In the genomic region with DNA sequence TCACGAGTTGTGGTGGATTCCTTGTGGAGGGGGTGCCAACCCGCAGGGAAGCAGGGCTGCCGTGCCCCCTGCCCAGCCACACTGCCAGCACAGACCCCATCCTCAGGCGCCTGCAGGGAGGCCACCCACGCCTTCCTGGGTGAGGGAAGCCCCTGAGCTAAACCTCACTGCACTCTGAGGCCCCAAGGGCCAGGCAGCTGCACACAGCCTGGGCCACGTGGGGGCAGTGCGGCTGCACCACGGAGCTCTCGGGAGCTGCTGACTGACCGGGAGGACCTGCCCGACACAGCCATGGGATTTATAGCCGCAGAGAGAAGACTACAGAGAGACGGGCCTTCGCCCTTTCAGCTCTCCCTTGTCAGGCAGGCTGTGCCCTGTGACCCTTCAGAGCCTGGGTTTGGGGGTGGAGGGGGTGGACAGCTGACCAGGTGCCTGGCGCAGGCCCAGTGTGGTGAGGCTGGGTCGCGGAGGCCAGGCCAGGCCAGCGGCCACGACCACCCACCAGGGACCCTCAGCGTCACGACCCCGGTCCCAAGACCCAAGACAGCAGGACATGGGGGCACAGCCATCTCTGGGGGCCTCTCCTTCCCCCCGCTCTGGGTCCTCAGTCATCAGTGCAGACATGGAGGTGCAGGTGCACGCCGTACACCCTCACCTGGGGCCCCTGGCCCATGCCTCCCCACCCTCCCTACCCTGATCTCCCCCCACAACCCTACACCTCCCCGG, we compare ENCODE assay signal across 1 cellular context.
TF ChIP-seq lines count a peak whose summit lies in the region.

No MANE protein-coding gene starts in this region.

TF ChIP-seq in H1, 55 proteins besides CTCF, POLR2A, EP300 and RAD21:
- TF ChIP-seq, protein P1, sequence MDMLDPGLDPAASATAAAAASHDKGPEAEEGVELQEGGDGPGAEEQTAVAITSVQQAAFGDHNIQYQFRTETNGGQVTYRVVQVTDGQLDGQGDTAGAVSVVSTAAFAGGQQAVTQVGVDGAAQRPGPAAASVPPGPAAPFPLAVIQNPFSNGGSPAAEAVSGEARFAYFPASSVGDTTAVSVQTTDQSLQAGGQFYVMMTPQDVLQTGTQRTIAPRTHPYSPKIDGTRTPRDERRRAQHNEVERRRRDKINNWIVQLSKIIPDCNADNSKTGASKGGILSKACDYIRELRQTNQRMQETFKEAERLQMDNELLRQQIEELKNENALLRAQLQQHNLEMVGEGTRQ (IDR thresholded peaks at IDR 0.05; ENCODE audit: low read length), result 0 out of 2 replicates have a peak, but pooled peaks have one; percentile 29
- TF ChIP-seq GABPA (IDR thresholded peaks at IDR 0.05; ENCODE audit: borderline replicate concordance, insufficient read depth, low read length) (peak; percentile 81; the same call in 1 of the 2 replicates), SIN3A (conservative IDR thresholded peaks at IDR 0.05 in 1 of 2, IDR thresholded peaks at IDR 0.05 in 1 of 2; ENCODE audit: low read depth in 1 of 2, low read length in 2 of 2) (peak in 1 of 2 experiments; percentile 45; a peak in 1 of 4 replicates), YY1 (IDR thresholded peaks at IDR 0.05; ENCODE audit: low read depth, low read length) (0 out of 2 replicates have a peak, but pooled peaks have one; percentile 57)
- TF ChIP-seq, protein P2, sequence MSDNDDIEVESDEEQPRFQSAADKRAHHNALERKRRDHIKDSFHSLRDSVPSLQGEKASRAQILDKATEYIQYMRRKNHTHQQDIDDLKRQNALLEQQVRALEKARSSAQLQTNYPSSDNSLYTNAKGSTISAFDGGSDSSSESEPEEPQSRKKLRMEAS (IDR thresholded peaks at IDR 0.05), result peak; percentile 51; the same call in 1 of the 2 replicates
- TF ChIP-seq, protein P3, sequence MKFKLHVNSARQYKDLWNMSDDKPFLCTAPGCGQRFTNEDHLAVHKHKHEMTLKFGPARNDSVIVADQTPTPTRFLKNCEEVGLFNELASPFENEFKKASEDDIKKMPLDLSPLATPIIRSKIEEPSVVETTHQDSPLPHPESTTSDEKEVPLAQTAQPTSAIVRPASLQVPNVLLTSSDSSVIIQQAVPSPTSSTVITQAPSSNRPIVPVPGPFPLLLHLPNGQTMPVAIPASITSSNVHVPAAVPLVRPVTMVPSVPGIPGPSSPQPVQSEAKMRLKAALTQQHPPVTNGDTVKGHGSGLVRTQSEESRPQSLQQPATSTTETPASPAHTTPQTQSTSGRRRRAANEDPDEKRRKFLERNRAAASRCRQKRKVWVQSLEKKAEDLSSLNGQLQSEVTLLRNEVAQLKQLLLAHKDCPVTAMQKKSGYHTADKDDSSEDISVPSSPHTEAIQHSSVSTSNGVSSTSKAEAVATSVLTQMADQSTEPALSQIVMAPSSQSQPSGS (IDR thresholded peaks at IDR 0.05; ENCODE audit: low read length), result no peak
- TF ChIP-seq, protein P4, sequence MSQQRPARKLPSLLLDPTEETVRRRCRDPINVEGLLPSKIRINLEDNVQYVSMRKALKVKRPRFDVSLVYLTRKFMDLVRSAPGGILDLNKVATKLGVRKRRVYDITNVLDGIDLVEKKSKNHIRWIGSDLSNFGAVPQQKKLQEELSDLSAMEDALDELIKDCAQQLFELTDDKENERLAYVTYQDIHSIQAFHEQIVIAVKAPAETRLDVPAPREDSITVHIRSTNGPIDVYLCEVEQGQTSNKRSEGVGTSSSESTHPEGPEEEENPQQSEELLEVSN (IDR thresholded peaks at IDR 0.05), result no peak; the same call in 1 of the 2 replicates
